Comparison of ENCODE assay signal across 36 cellular contexts in the genomic region with DNA sequence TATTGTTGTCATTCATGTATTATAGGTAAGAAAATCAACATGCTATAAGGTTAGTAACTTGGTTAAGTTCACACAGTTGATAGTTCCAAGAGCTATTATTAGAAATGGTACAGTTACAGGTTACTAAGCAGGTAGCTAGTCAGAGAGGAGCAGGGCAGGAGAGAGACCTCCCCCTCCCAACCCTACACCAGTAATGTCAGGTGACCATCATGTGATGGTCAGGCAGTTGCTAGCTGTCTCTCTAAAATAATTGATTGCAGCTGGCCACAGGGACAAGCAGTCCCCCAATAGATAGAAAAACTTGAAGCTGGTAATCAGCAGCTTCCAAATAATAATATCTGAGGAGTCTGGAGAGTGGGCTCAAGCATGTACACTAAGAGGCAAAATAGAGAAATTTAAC. TPM values are rescaled to one million over a fixed set of nuclear protein-coding genes. Genes with fewer than 3 reads are reported as not detected.
"Had no signal": no experiment of that assay in that cellular context is flagged by ENCODE, and none has a peak within 500 bp of the region (broad histone marks: within the 10 kb centered on the region; RNA-seq: fewer than 3 reads in every experiment).

No MANE protein-coding gene starts in this region.

- H3K9me3 Mint-ChIP-seq: activated CD4-positive, alpha-beta memory T cell treated with anti-CD3 and anti-CD28 coated beads for 36 hours; activated CD4-positive, alpha-beta T cell treated with anti-CD3 and anti-CD28 coated beads, Interleukin-2, amount 10 ng/mL, durations not matched to agents 24 days and 14 days; activated naive CD4-positive, alpha-beta T cell treated with anti-CD3 and anti-CD28 coated beads for 36 hours; activated naive CD4-positive, alpha-beta T cell treated with anti-CD3 and anti-CD28 coated beads, Interleukin-2, amount 50 U/mL, for 24 hours; activated naive CD8-positive, alpha-beta T cell treated with anti-CD3 and anti-CD28 coated beads for 36 hours; activated T-helper 2 cell treated with anti-CD3 and anti-CD28 coated beads, Interferon-gamma antibody, Interleukin-2, Interleukin-4, amounts not matched to agents 10 μg/mL and 5 μg/mL and 100 μg/mL, durations not matched to agents 14 hours and 24 hours and 36 hours had no signal

- DNase-seq: activated CD4-positive, alpha-beta memory T cell treated with anti-CD3 and anti-CD28 coated beads for 36 hours; activated CD4-positive, alpha-beta T cell treated with anti-CD3 and anti-CD28 coated beads for 36 hours; activated CD4-positive, alpha-beta T cell treated with anti-CD3 and anti-CD28 coated beads, Interleukin-2, amount 10 ng/mL, durations not matched to agents 24 days and 14 days; activated CD4-positive, CD25-positive, alpha-beta regulatory T cell; activated CD4-positive, CD25-positive, alpha-beta regulatory T cell treated with anti-CD3 and anti-CD28 coated beads, Interleukin-2, amount 50 U/mL, for 72 hours; activated CD8-positive, alpha-beta memory T cell treated with anti-CD3 and anti-CD28 coated beads, Interleukin-2, amount 10 ng/mL, durations not matched to agents 7 days and 5 days; activated CD8-positive, alpha-beta memory T cell treated with anti-CD3 and anti-CD28 coated beads, Interleukin-2, amount 50 U/mL, for 4 hours; activated CD8-positive, alpha-beta T cell treated with anti-CD3 and anti-CD28 coated beads, Interleukin-2, amount 10 ng/mL, durations not matched to agents 7 days and 5 days; activated effector memory CD4-positive, alpha-beta T cell treated with anti-CD3 and anti-CD28 coated beads, Interleukin-2, amount 50 U/mL, for 16 hours; activated naive CD4-positive, alpha-beta T cell treated with anti-CD3 and anti-CD28 coated beads for 36 hours; activated naive CD8-positive, alpha-beta T cell treated with anti-CD3 and anti-CD28 coated beads for 36 hours; activated naive CD8-positive, alpha-beta T cell treated with anti-CD3 and anti-CD28 coated beads, Interleukin-2, amount 50 U/mL, for 24 hours; activated T-cell treated with anti-CD3 and anti-CD28 coated beads, Interleukin-2, amount 50 U/mL, for 1 hour; activated T-cell treated with anti-CD3 and anti-CD28 coated beads, Interleukin-2, amount 50 U/mL, for 48 hours; adrenal gland; amygdala; aorta; body of pancreas; caudate nucleus; cortex of kidney; dermis blood vessel endothelial cell; effector CD4-positive, alpha-beta T cell; effector memory CD8-positive, alpha-beta T cell; erythroblast; foreskin keratinocyte; gastrocnemius medialis; heart right ventricle; T-helper 17 cell; T1000; WERI-Rb-1 had no signal

- H3K27me3 Mint-ChIP-seq: activated CD4-positive, alpha-beta memory T cell treated with anti-CD3 and anti-CD28 coated beads for 36 hours; activated CD4-positive, alpha-beta T cell treated with anti-CD3 and anti-CD28 coated beads, Interleukin-2, amount 10 ng/mL, durations not matched to agents 24 days and 14 days; activated CD8-positive, alpha-beta memory T cell treated with anti-CD3 and anti-CD28 coated beads, Interleukin-2, amount 10 ng/mL, durations not matched to agents 7 days and 5 days; activated naive CD4-positive, alpha-beta T cell treated with anti-CD3 and anti-CD28 coated beads, Interleukin-2, amount 50 U/mL, for 24 hours; activated naive CD8-positive, alpha-beta T cell treated with anti-CD3 and anti-CD28 coated beads, Interleukin-2, amount 50 U/mL, for 24 hours; T-helper 17 cell had no signal

- H3K4me3 ChIP-seq: adrenal gland, body of pancreas, esophagus muscularis mucosa, gastrocnemius medialis, heart right ventricle had no signal

- H3K4me1 Mint-ChIP-seq: activated CD4-positive, alpha-beta T cell treated with anti-CD3 and anti-CD28 coated beads for 36 hours; activated CD4-positive, alpha-beta T cell treated with anti-CD3 and anti-CD28 coated beads, Interleukin-2, amount 10 ng/mL, durations not matched to agents 24 days and 14 days; activated CD8-positive, alpha-beta memory T cell treated with anti-CD3 and anti-CD28 coated beads, Interleukin-2, amount 10 ng/mL, durations not matched to agents 7 days and 5 days; activated naive CD4-positive, alpha-beta T cell treated with anti-CD3 and anti-CD28 coated beads, Interleukin-2, amount 50 U/mL, for 24 hours; activated naive CD8-positive, alpha-beta T cell treated with anti-CD3 and anti-CD28 coated beads for 36 hours; activated naive CD8-positive, alpha-beta T cell treated with anti-CD3 and anti-CD28 coated beads, Interleukin-2, amount 50 U/mL, for 24 hours; T-helper 17 cell had no signal

- H3K27ac Mint-ChIP-seq: activated CD4-positive, alpha-beta memory T cell treated with anti-CD3 and anti-CD28 coated beads for 36 hours; activated CD4-positive, alpha-beta T cell treated with anti-CD3 and anti-CD28 coated beads for 36 hours; activated CD4-positive, alpha-beta T cell treated with anti-CD3 and anti-CD28 coated beads, Interleukin-2, amount 10 ng/mL, durations not matched to agents 24 days and 14 days; activated CD8-positive, alpha-beta memory T cell treated with anti-CD3 and anti-CD28 coated beads, Interleukin-2, amount 10 ng/mL, durations not matched to agents 7 days and 5 days; activated CD8-positive, alpha-beta T cell treated with anti-CD3 and anti-CD28 coated beads, Interleukin-2, amount 10 ng/mL, durations not matched to agents 7 days and 5 days; activated naive CD4-positive, alpha-beta T cell treated with anti-CD3 and anti-CD28 coated beads for 36 hours; activated naive CD4-positive, alpha-beta T cell treated with anti-CD3 and anti-CD28 coated beads, Interleukin-2, amount 50 U/mL, for 24 hours; activated naive CD8-positive, alpha-beta T cell treated with anti-CD3 and anti-CD28 coated beads for 36 hours; activated naive CD8-positive, alpha-beta T cell treated with anti-CD3 and anti-CD28 coated beads, Interleukin-2, amount 50 U/mL, for 24 hours; activated T-helper 1 cell treated with anti-CD3 and anti-CD28 coated beads, Interleukin-12 subunit alpha, Interleukin-12 subunit beta, Interleukin-2, Interleukin-4 antibody, amounts not matched to agents 30 ng/mL and 10 ng/mL and 1 ng/mL, durations not matched to agents 14 hours and 24 hours and 36 hours; activated T-helper 2 cell treated with anti-CD3 and anti-CD28 coated beads, Interferon-gamma antibody, Interleukin-2, Interleukin-4, amounts not matched to agents 10 μg/mL and 5 μg/mL and 100 μg/mL, durations not matched to agents 14 hours and 24 hours and 36 hours; effector memory CD8-positive, alpha-beta T cell; T-helper 17 cell; T-helper 2 cell treated with Interferon-gamma antibody and Interleukin-4, amounts not matched to agents 5 μg/mL and 100 μg/mL, for 36 hours had no signal

- H3K36me3 Mint-ChIP-seq: activated CD4-positive, alpha-beta memory T cell treated with anti-CD3 and anti-CD28 coated beads for 36 hours; activated CD8-positive, alpha-beta memory T cell treated with anti-CD3 and anti-CD28 coated beads, Interleukin-2, amount 10 ng/mL, durations not matched to agents 7 days and 5 days; activated naive CD4-positive, alpha-beta T cell treated with anti-CD3 and anti-CD28 coated beads, Interleukin-2, amount 50 U/mL, for 24 hours; activated naive CD8-positive, alpha-beta T cell treated with anti-CD3 and anti-CD28 coated beads for 36 hours had no signal

- H3K27ac ChIP-seq: adrenal gland, body of pancreas, esophagus muscularis mucosa, foreskin keratinocyte, gastrocnemius medialis, heart right ventricle, WERI-Rb-1 had no signal

- H3K4me1 ChIP-seq: adrenal gland, esophagus muscularis mucosa, foreskin keratinocyte, gastrocnemius medialis, heart right ventricle had no signal

- H3K36me3 ChIP-seq: adrenal gland, esophagus muscularis mucosa, gastrocnemius medialis, heart right ventricle, WERI-Rb-1 had no signal

- H3K9me3 ChIP-seq: adrenal gland, body of pancreas, esophagus muscularis mucosa, gastrocnemius medialis had no signal

- H3K4me3 Mint-ChIP-seq: activated CD4-positive, alpha-beta memory T cell treated with anti-CD3 and anti-CD28 coated beads for 36 hours; activated CD4-positive, alpha-beta T cell treated with anti-CD3 and anti-CD28 coated beads for 36 hours; activated CD4-positive, alpha-beta T cell treated with anti-CD3 and anti-CD28 coated beads, Interleukin-2, amount 10 ng/mL, durations not matched to agents 24 days and 14 days; activated CD8-positive, alpha-beta memory T cell treated with anti-CD3 and anti-CD28 coated beads, Interleukin-2, amount 10 ng/mL, durations not matched to agents 7 days and 5 days; activated CD8-positive, alpha-beta T cell treated with anti-CD3 and anti-CD28 coated beads, Interleukin-2, amount 10 ng/mL, durations not matched to agents 7 days and 5 days; activated naive CD4-positive, alpha-beta T cell treated with anti-CD3 and anti-CD28 coated beads for 36 hours; activated naive CD4-positive, alpha-beta T cell treated with anti-CD3 and anti-CD28 coated beads, Interleukin-2, amount 50 U/mL, for 24 hours; activated naive CD8-positive, alpha-beta T cell treated with anti-CD3 and anti-CD28 coated beads for 36 hours; activated naive CD8-positive, alpha-beta T cell treated with anti-CD3 and anti-CD28 coated beads, Interleukin-2, amount 50 U/mL, for 24 hours; activated T-helper 1 cell treated with anti-CD3 and anti-CD28 coated beads, Interleukin-12 subunit alpha, Interleukin-12 subunit beta, Interleukin-2, Interleukin-4 antibody, amounts not matched to agents 30 ng/mL and 10 ng/mL and 1 ng/mL, durations not matched to agents 14 hours and 24 hours and 36 hours; effector memory CD8-positive, alpha-beta T cell; T-helper 17 cell; T-helper 2 cell treated with Interferon-gamma antibody and Interleukin-4, amounts not matched to agents 5 μg/mL and 100 μg/mL, for 36 hours had no signal

- H3K27me3 ChIP-seq: adrenal gland, body of pancreas, esophagus muscularis mucosa, foreskin keratinocyte, gastrocnemius medialis, heart right ventricle had no signal

- ATAC-seq: activated CD4-positive, alpha-beta T cell treated with anti-CD3 and anti-CD28 coated beads for 36 hours; activated CD8-positive, alpha-beta memory T cell treated with anti-CD3 and anti-CD28 coated beads, Interleukin-2, amount 10 ng/mL, durations not matched to agents 7 days and 5 days; activated CD8-positive, alpha-beta T cell treated with anti-CD3 and anti-CD28 coated beads, Interleukin-2, amount 10 ng/mL, durations not matched to agents 7 days and 5 days; activated naive CD8-positive, alpha-beta T cell treated with anti-CD3 and anti-CD28 coated beads, Interleukin-2, amount 50 U/mL, for 24 hours; body of pancreas; effector memory CD8-positive, alpha-beta T cell; foreskin keratinocyte; gastrocnemius medialis; heart right ventricle; T-helper 17 cell had no signal

RNA-seq across cellular contexts. Expression of gene SLITRK1, which starts 14.6 kb away (rescaled TPM):
- total RNA-seq: activated CD4-positive, alpha-beta memory T cell treated with anti-CD3 and anti-CD28 coated beads for 36 hours; activated CD4-positive, alpha-beta T cell treated with anti-CD3 and anti-CD28 coated beads for 36 hours; activated CD4-positive, alpha-beta T cell treated with anti-CD3 and anti-CD28 coated beads, Interleukin-2, amount 10 ng/mL, durations not matched to agents 24 days and 14 days; activated CD8-positive, alpha-beta memory T cell treated with anti-CD3 and anti-CD28 coated beads for 36 hours; activated CD8-positive, alpha-beta memory T cell treated with anti-CD3 and anti-CD28 coated beads, Interleukin-2, amount 10 ng/mL, durations not matched to agents 7 days and 5 days; activated CD8-positive, alpha-beta T cell treated with anti-CD3 and anti-CD28 coated beads, Interleukin-2, amount 10 ng/mL, durations not matched to agents 7 days and 5 days; activated naive CD4-positive, alpha-beta T cell treated with anti-CD3 and anti-CD28 coated beads for 36 hours; activated naive CD8-positive, alpha-beta T cell treated with anti-CD3 and anti-CD28 coated beads for 36 hours; activated T-helper 1 cell treated with anti-CD3 and anti-CD28 coated beads, Interleukin-12 subunit alpha, Interleukin-12 subunit beta, Interleukin-2, Interleukin-4 antibody, amounts not matched to agents 30 ng/mL and 10 ng/mL and 1 ng/mL, durations not matched to agents 14 hours and 24 hours and 36 hours; activated T-helper 2 cell treated with anti-CD3 and anti-CD28 coated beads, Interferon-gamma antibody, Interleukin-2, Interleukin-4, amounts not matched to agents 10 μg/mL and 5 μg/mL and 100 μg/mL, durations not matched to agents 14 hours and 24 hours and 36 hours; dermis blood vessel endothelial cell; esophagus muscularis mucosa; foreskin keratinocyte; gastrocnemius medialis; heart right ventricle; T-helper 17 cell had no signal
